In genomic region chr5:61784337-61784736, GRCh38 we compare ENCODE assay signal across 15 cellular contexts.
A peak's percentile ranks its signal among the peaks of the same experiment; 100 is the strongest.
DNase-seq lines count a peak whose midpoint lies in the region; ATAC-seq and TF ChIP-seq lines count a peak whose summit lies in the region.
"Had no signal": no experiment of that assay in that cellular context is flagged by ENCODE, and none has a peak within 500 bp of the region (broad histone marks: within the 10 kb centered on the region; RNA-seq: fewer than 3 reads in every experiment).

No MANE protein-coding gene starts in this region.

- H3K27ac Mint-ChIP-seq in T-cell: no peak overlapping the region
- H3K27ac Mint-ChIP-seq: T-helper 1 cell treated with Interleukin-12 subunit alpha and Interleukin-12 subunit beta and Interleukin-4 antibody, amounts not matched to agents 30 μg/mL and 1 μg/mL, for 36 hours had no signal

- no peak for TF ChIP-seq CTCF in AG10803 (conservative IDR thresholded peaks at IDR 0.05; ENCODE audit: low read length)

- ATAC-seq in GM19351 (IDR thresholded peaks at IDR 0.05; ENCODE audit: unreplicated experiment): no peak
- ATAC-seq in T-cell (replicated peaks in 1 of 4): no peak

- no peak overlapping the region for H3K4me3 Mint-ChIP-seq in T-cell
- H3K4me3 Mint-ChIP-seq: T-helper 1 cell treated with Interleukin-12 subunit alpha and Interleukin-12 subunit beta and Interleukin-4 antibody, amounts not matched to agents 30 μg/mL and 1 μg/mL, for 36 hours had no signal

- H3K9me3 Mint-ChIP-seq in T-cell: peaks cover 0 to 4% (median 0%) of the 10 kb centered on the region in 3 donors
- H3K9me3 Mint-ChIP-seq: T-helper 1 cell treated with Interleukin-12 subunit alpha and Interleukin-12 subunit beta and Interleukin-4 antibody, amounts not matched to agents 30 μg/mL and 1 μg/mL, for 36 hours had no signal

- H3K36me3 Mint-ChIP-seq in T-cell: no peaks in the 10 kb centered on the region

- CTCF ChIA-PET in T-cell (lab: Charles Lee): no interaction called here

- no peak overlapping the region for H3K4me3 ChIP-seq in AG10803 (ENCODE audit: low read length)
- H3K4me3 ChIP-seq: HAP-1 had no signal

- H3K27me3 Mint-ChIP-seq in T-cell: peaks cover 0 to 9% of the 10 kb centered on the region in 2 donors

- DNase-seq in AG10803 (ENCODE audit: low read depth) (peak; percentile 23), ELR (ENCODE audit: low read depth) (peak; percentile 11), NCI-H1694 treated with DMSO at 0.1 percent for 48 hours (lab: John Stamatoyannopoulos, UW) (peak; percentile 61), cerebellar cortex (ENCODE audit: low spot score) (peak; percentile 66), Kasumi-1 (lab: John Stamatoyannopoulos, UW) (no peak), NCI-H82 (lab: John Stamatoyannopoulos, UW) (no peak), T-cell (no peak)
- DNase-seq: NCI-H1436, NCI-H2081, NCI-H2227 treated with DMSO at 0.1 percent for 48 hours, NCI-H524, SIG-M5 had no signal

- POLR2A ChIA-PET in T-cell (lab: Charles Lee): no interaction called here

- no peaks in the 10 kb centered on the region for H3K4me1 Mint-ChIP-seq in T-cell

Comparison
In these comparisons a context has a peak if more than half of its experiments do, and no peak if none do; other contexts are left out.
1. DNase-seq: peak in AG10803 (single experiment), ELR (single experiment), NCI-H1694 treated with DMSO at 0.1 percent for 48 hours (single experiment) and cerebellar cortex (single experiment); none in Kasumi-1 (0 of 2), NCI-H82 (single experiment) and T-cell (0 of 34).